ENCODE assay signal across 8 cellular contexts in genomic region chr6:30685977-30686907, GRCh38. TPM values are rescaled to one million over a fixed set of nuclear protein-coding genes. Genes with fewer than 3 reads are reported as not detected.
DNase-seq lines count a peak whose midpoint lies in the region; ATAC-seq and TF ChIP-seq lines count a peak whose summit lies in the region.

A gene with protein sequence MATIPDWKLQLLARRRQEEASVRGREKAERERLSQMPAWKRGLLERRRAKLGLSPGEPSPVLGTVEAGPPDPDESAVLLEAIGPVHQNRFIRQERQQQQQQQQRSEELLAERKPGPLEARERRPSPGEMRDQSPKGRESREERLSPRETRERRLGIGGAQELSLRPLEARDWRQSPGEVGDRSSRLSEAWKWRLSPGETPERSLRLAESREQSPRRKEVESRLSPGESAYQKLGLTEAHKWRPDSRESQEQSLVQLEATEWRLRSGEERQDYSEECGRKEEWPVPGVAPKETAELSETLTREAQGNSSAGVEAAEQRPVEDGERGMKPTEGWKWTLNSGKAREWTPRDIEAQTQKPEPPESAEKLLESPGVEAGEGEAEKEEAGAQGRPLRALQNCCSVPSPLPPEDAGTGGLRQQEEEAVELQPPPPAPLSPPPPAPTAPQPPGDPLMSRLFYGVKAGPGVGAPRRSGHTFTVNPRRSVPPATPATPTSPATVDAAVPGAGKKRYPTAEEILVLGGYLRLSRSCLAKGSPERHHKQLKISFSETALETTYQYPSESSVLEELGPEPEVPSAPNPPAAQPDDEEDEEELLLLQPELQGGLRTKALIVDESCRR (minus strand): TSS chr6:30686645. CDS start chr6:30686018, 627 bp downstream.

- TF ChIP-seq CTCF in DND-41 (IDR thresholded peaks at IDR 0.05; ENCODE audit: borderline replicate concordance, extremely low read depth, low read length, poor library complexity, severe bottlenecking), result no peak
- no peak for TF ChIP-seq CTCF in heart right ventricle (IDR thresholded peaks at IDR 0.05)
- no peak for TF ChIP-seq CTCF in prostate gland (IDR thresholded peaks at IDR 0.05)
- no peak for TF ChIP-seq CTCF in upper lobe of right lung (IDR thresholded peaks at IDR 0.05)

- peaks cover 78% of the 10 kb centered on the region for H3K4me1 ChIP-seq in DND-41 (ENCODE audit: insufficient read depth, low read length)
- peaks cover 25 to 83% (median 62%) of the 10 kb centered on the region in 9 donors for H3K4me1 ChIP-seq in heart right ventricle
- H3K4me1 ChIP-seq in prostate gland (replicated peaks), result peaks cover 4% of the 10 kb centered on the region
- peaks cover 46% of the 10 kb centered on the region for H3K4me1 ChIP-seq in upper lobe of right lung

- intact Hi-C loops in heart right ventricle (cut with DNase I), result loop anchor here in 6 of 10 donors (2.0 to 10.0 kb wide), 3 partner anchors 35 to 199 kb away; partner anchors contain the start of genes TUBB (in 5 of the 6), DDR1 (in 1 of the 6), MRPS18B (in 1 of the 6) and PPP1R10 (in 1 of the 6)
- intact Hi-C loops in prostate gland (cut with DNase I), result loop anchor here (2.0 to 5.0 kb wide), 2 partner anchors 35 to 69 kb away; partner anchors contain the start of genes MRPS18B, PPP1R10 and TUBB
- intact Hi-C loops in upper lobe of right lung (cut with DNase I), result no loop called here

- peaks cover 90% of the 10 kb centered on the region for H3K79me2 ChIP-seq in DND-41 (ENCODE audit: insufficient read depth, low read length)

- H4K20me1 ChIP-seq in DND-41 (ENCODE audit: insufficient read depth, low read length), result peaks cover 33% of the 10 kb centered on the region

- H3K9me3 ChIP-seq in DND-41 (ENCODE audit: insufficient read depth, low read length, severe bottlenecking), result no peaks in the 10 kb centered on the region
- no peaks in the 10 kb centered on the region for H3K9me3 ChIP-seq in heart right ventricle
- no peaks in the 10 kb centered on the region for H3K9me3 ChIP-seq in prostate gland
- no peaks in the 10 kb centered on the region for H3K9me3 ChIP-seq in upper lobe of right lung

- H3K27ac ChIP-seq in DND-41 (ENCODE audit: low read length) (peak within 1 kb of the TSS; percentile 94), heart right ventricle (peak within 1 kb of the TSS; percentile 94 to 100 (median 98)), prostate gland (peak within 1 kb of the TSS; percentile 92 to 97), upper lobe of right lung (peak within 1 kb of the TSS; percentile 92)

- H2AFZ ChIP-seq in DND-41 (ENCODE audit: low read depth, low read length), result peak within 1 kb of the TSS; percentile 65

- DNase-seq in DND-41, result peak; percentile 85
- peak; percentile 29 for DNase-seq in SW480 (ENCODE audit: low spot score)
- peak; percentile 78 for DNase-seq in activated naive CD8-positive, alpha-beta T cell treated with anti-CD3 and anti-CD28 coated beads, Interleukin-2, amount 50 U/mL, for 16 hours (ENCODE audit: low read depth, low spot score)
- peak; percentile 87 to 90 for DNase-seq in heart right ventricle
- DNase-seq in prostate gland (ENCODE audit: low spot score), result peak; percentile 69
- peak; percentile 89 for DNase-seq in upper lobe of right lung
- DNase-seq in NCI-H2171 (lab: John Stamatoyannopoulos, UW), result no peak

- H3K4me3 ChIP-seq in DND-41 (ENCODE audit: low read depth in 1 of 2, low read length in 2 of 2) (peak within 1 kb of the TSS; percentile 65 to 68), heart right ventricle (peak within 1 kb of the TSS; percentile 44 to 90 (median 80)), prostate gland (peak within 1 kb of the TSS; percentile 66 to 88), upper lobe of right lung (peak within 1 kb of the TSS; percentile 78)

- peak within 1 kb of the TSS; percentile 88 for H3K9ac ChIP-seq in DND-41 (ENCODE audit: low read depth, low read length)

- ATAC-seq in DND-41 (ENCODE audit: insufficient read depth, low read depth) (peak; percentile 34), HG02885 (IDR thresholded peaks at IDR 0.05; ENCODE audit: poor library complexity, unreplicated experiment) (peak; percentile 23), heart right ventricle (peak; percentile 50 to 74 (median 65)), upper lobe of right lung (peak; percentile 54)

- TF ChIP-seq POLR2A in prostate gland (IDR thresholded peaks at IDR 0.05), result peak; percentile 59

- WGBS in heart right ventricle, 2 donors, result 3 to 6% methylated on average over 32 to 42 of the region's 42 CpGs
- 3% methylated on average over 42 of the region's 42 CpGs for WGBS in prostate gland

- H3K27me3 ChIP-seq in DND-41 (ENCODE audit: insufficient read depth, low read length, poor library complexity), result no peaks in the 10 kb centered on the region
- no peaks in the 10 kb centered on the region for H3K27me3 ChIP-seq in heart right ventricle
- no peaks in the 10 kb centered on the region for H3K27me3 ChIP-seq in prostate gland (replicated peaks; ENCODE audit: insufficient read depth)
- H3K27me3 ChIP-seq in upper lobe of right lung, result no peaks in the 10 kb centered on the region

- H3K36me3 ChIP-seq in DND-41 (ENCODE audit: insufficient read depth, low read length) (peaks cover 33% of the 10 kb centered on the region), heart right ventricle (peaks cover 0 to 12% (median 0%) of the 10 kb centered on the region in 9 donors), prostate gland (no peaks in the 10 kb centered on the region), upper lobe of right lung (no peaks in the 10 kb centered on the region)

- peak within 1 kb of the TSS; percentile 95 for H3K4me2 ChIP-seq in DND-41 (ENCODE audit: insufficient read depth, low read length)

RNA-seq across cellular contexts. Expression of the gene that starts here (rescaled TPM):
- 10 to 100 TPM in 9 of 10 donors, 1 to 10 TPM in 1; 8.2 to 47.7 (median 16.4) TPM for total RNA-seq in heart right ventricle
- polyA plus RNA-seq in heart right ventricle, result 10 to 100 TPM; 24.5 to 35.4 TPM
- 10 to 100 TPM; 12.2 to 21.9 TPM for total RNA-seq in prostate gland
- 72.8 TPM for total RNA-seq in upper lobe of right lung
